ENCODE assay signal across 19 cellular contexts in genomic region chr7:30864146-30864545, GRCh38.
"Had no signal": no experiment of that assay in that cellular context is flagged by ENCODE, and none has a peak within 500 bp of the region (broad histone marks: within the 10 kb centered on the region; RNA-seq: fewer than 3 reads in every experiment).

No MANE protein-coding gene starts in this region.

- H3K36me3 ChIP-seq: SJCRH30 had no signal

- H3K4me1 ChIP-seq: SJCRH30 had no signal

- H3K9me3 ChIP-seq: heart left ventricle, SJCRH30 had no signal

- ATAC-seq: activated CD8-positive, alpha-beta T cell treated with anti-CD3 and anti-CD28 coated beads, Interleukin-2, amount 10 ng/mL, durations not matched to agents 7 days and 5 days; heart left ventricle; left lobe of liver; stimulated activated memory B cell treated with anti-CD40 and anti-IgM and Interleukin-4, amounts not matched to agents 10 μg/mL and 1 μg/mL and 100 μg/mL, for 72 hours; T-helper 17 cell had no signal

- H3K27me3 Mint-ChIP-seq: activated naive CD8-positive, alpha-beta T cell; dendritic cell treated with granulocyte-macrophage colony-stimulating factor and Interleukin-4, amounts not matched to agents 40 ng/mL and 50 ng/mL, for 4 days; memory B cell; stimulated activated memory B cell treated with anti-CD40 and anti-IgM and Interleukin-4, amounts not matched to agents 10 μg/mL and 1 μg/mL and 100 μg/mL, for 72 hours; T-helper 17 cell had no signal

- H3K27ac ChIP-seq: SJCRH30 had no signal

- H3K36me3 Mint-ChIP-seq: activated naive CD8-positive, alpha-beta T cell; memory B cell; stimulated activated memory B cell treated with anti-CD40 and anti-IgM and Interleukin-4, amounts not matched to agents 10 μg/mL and 1 μg/mL and 100 μg/mL, for 72 hours had no signal

- H3K27me3 ChIP-seq: heart left ventricle had no signal

- H3K4me3 Mint-ChIP-seq: activated CD8-positive, alpha-beta T cell treated with anti-CD3 and anti-CD28 coated beads, Interleukin-2, amount 10 ng/mL, durations not matched to agents 7 days and 5 days; activated naive CD8-positive, alpha-beta T cell; dendritic cell treated with granulocyte-macrophage colony-stimulating factor and Interleukin-4, amounts not matched to agents 40 ng/mL and 50 ng/mL, for 4 days; memory B cell; nephron; stimulated activated memory B cell treated with anti-CD40 and anti-IgM and Interleukin-4, amounts not matched to agents 10 μg/mL and 1 μg/mL and 100 μg/mL, for 72 hours; T-helper 17 cell had no signal

- H3K4me3 ChIP-seq: heart left ventricle, SJCRH30 had no signal

- DNase-seq: activated CD4-positive, alpha-beta T cell treated with anti-CD3 and anti-CD28 coated beads for 4 hours; activated CD8-positive, alpha-beta memory T cell treated with anti-CD3 and anti-CD28 coated beads, Interleukin-2, amount 50 U/mL, for 4 hours; activated CD8-positive, alpha-beta T cell treated with anti-CD3 and anti-CD28 coated beads, Interleukin-2, amount 10 ng/mL, durations not matched to agents 7 days and 5 days; activated gamma-delta T cell treated with Interleukin-2 at 50 U/mL for 16 hours; activated T-cell treated with anti-CD3 and anti-CD28 coated beads, Interleukin-2, amount 50 U/mL, for 48 hours; cerebellar nuclear complex; effector memory CD4-positive, alpha-beta T cell; foreskin melanocyte; heart left ventricle; SJCRH30; stimulated activated CD4-positive, alpha-beta T cell treated with anti-CD3 and anti-CD28 coated beads, Interleukin-2, amount 100 ng/mL, for 48 hours; T-helper 17 cell; trophoblast cell had no signal

- H3K9me3 Mint-ChIP-seq: dendritic cell treated with granulocyte-macrophage colony-stimulating factor and Interleukin-4, amounts not matched to agents 40 ng/mL and 50 ng/mL, for 4 days; memory B cell; nephron; stimulated activated memory B cell treated with anti-CD40 and anti-IgM and Interleukin-4, amounts not matched to agents 10 μg/mL and 1 μg/mL and 100 μg/mL, for 72 hours had no signal

- H3K4me1 Mint-ChIP-seq: memory B cell; stimulated activated memory B cell treated with anti-CD40 and anti-IgM and Interleukin-4, amounts not matched to agents 10 μg/mL and 1 μg/mL and 100 μg/mL, for 72 hours had no signal

- H3K27ac Mint-ChIP-seq: activated CD8-positive, alpha-beta T cell treated with anti-CD3 and anti-CD28 coated beads, Interleukin-2, amount 10 ng/mL, durations not matched to agents 7 days and 5 days; activated naive CD8-positive, alpha-beta T cell; dendritic cell treated with granulocyte-macrophage colony-stimulating factor and Interleukin-4, amounts not matched to agents 40 ng/mL and 50 ng/mL, for 4 days; memory B cell; stimulated activated memory B cell treated with anti-CD40 and anti-IgM and Interleukin-4, amounts not matched to agents 10 μg/mL and 1 μg/mL and 100 μg/mL, for 72 hours; T-helper 17 cell had no signal
